ENCODE assay signal across 8 cellular contexts in genomic region chr18:34659579-34660517, GRCh38. TPM values are rescaled to one million over a fixed set of nuclear protein-coding genes. Genes with fewer than 3 reads are reported as not detected.
DNase-seq lines count a peak whose midpoint lies in the region; ATAC-seq and TF ChIP-seq lines count a peak whose summit lies in the region.

No MANE protein-coding gene starts in this region.

- no peak overlapping the region for H3K4me3 ChIP-seq in Peyer's patch
- H3K4me3 ChIP-seq in epithelial cell of esophagus (ENCODE audit: low read length) = no peak overlapping the region

- peak; percentile 8 for DNase-seq in 8988T
- DNase-seq in HS-27A (ENCODE audit: low read depth) = peak; percentile 80
- DNase-seq in Peyer's patch = peak; percentile 30 to 79 (median 57)
- peak; percentile 93 for DNase-seq in epithelial cell of esophagus (ENCODE audit: low read depth)
- DNase-seq in lung microvascular endothelial cell (ENCODE audit: low read depth in 2 of 2) = peak; percentile 96
- DNase-seq in type B pancreatic cell (ENCODE audit: extremely low spot score, unreplicated experiment) = no peak
- no peak for DNase-seq in activated naive CD4-positive, alpha-beta T cell treated with Interleukin-2 at 50 U/mL for 16 hours

- H3K4me3 Mint-ChIP-seq in type B pancreatic cell = peak overlapping the region; percentile 4

- H3K36me3 ChIP-seq in Peyer's patch = no peaks in the 10 kb centered on the region

- H3K27me3 Mint-ChIP-seq in type B pancreatic cell = no peaks in the 10 kb centered on the region

- no peak for ATAC-seq in GM18861 (IDR thresholded peaks at IDR 0.05; ENCODE audit: unreplicated experiment)

- no peaks in the 10 kb centered on the region for H3K36me3 Mint-ChIP-seq in type B pancreatic cell

- TF ChIP-seq POLR2A in Peyer's patch (IDR thresholded peaks at IDR 0.05) = no peak

- H3K27ac Mint-ChIP-seq in type B pancreatic cell = peak overlapping the region; percentile 75

- no peaks in the 10 kb centered on the region for H3K27me3 ChIP-seq in Peyer's patch

- H3K9me3 ChIP-seq in Peyer's patch = no peaks in the 10 kb centered on the region

- peak overlapping the region in 2 of 4 donors; percentile 30 to 62 for H3K27ac ChIP-seq in Peyer's patch

- peaks cover 0 to 5% (median 0%) of the 10 kb centered on the region in 4 donors for H3K4me1 ChIP-seq in Peyer's patch

- peaks cover 9% of the 10 kb centered on the region for H3K4me1 Mint-ChIP-seq in type B pancreatic cell (ENCODE audit: unreplicated experiment)

- no peak for TF ChIP-seq CTCF in Peyer's patch (IDR thresholded peaks at IDR 0.05)
- no peak for TF ChIP-seq CTCF in epithelial cell of esophagus (IDR thresholded peaks at IDR 0.05; ENCODE audit: insufficient read depth, low read depth, low read length, missing control alignments)
- TF ChIP-seq CTCF in type B pancreatic cell (conservative IDR thresholded peaks at IDR 0.05) = no peak

- no peaks in the 10 kb centered on the region for H3K9me3 Mint-ChIP-seq in type B pancreatic cell

RNA-seq across cellular contexts. Expression of gene DTNA, which starts 50.2 kb away (rescaled TPM):
- total RNA-seq in Peyer's patch (10 to 100 TPM in 1 of 4 donors, 1 to 10 TPM in 3; 6.7 to 30.5 (median 9.5) TPM), lung microvascular endothelial cell (0.40 and 0.44 TPM in 2 replicates), type B pancreatic cell (ENCODE audit: low replicate concordance) (8.6 and 23.6 TPM in 2 replicates)

Comparison
In these comparisons a context has a peak if more than half of its experiments do, and no peak if none do; other contexts are left out.
1. DNase-seq: peak in 8988T (single experiment), HS-27A (single experiment), Peyer's patch (3 of 3), epithelial cell of esophagus (single experiment) and lung microvascular endothelial cell (2 of 2); none in type B pancreatic cell (single experiment) and activated naive CD4-positive, alpha-beta T cell treated with Interleukin-2 at 50 U/mL for 16 hours (single experiment).